Comparison of ENCODE assay signal across 1 cellular context in genomic region chr2:113183703-113184102, GRCh38.
TF ChIP-seq lines count a peak whose summit lies in the region.

No MANE protein-coding gene starts in this region.

TF ChIP-seq in GM12878, 131 proteins besides CTCF, POLR2A, EP300 and RAD21:
- TF ChIP-seq PAX5 (IDR thresholded peaks at IDR 0.05; ENCODE audit: borderline replicate concordance, low read depth, low read length): no peak
- no peak for TF ChIP-seq RAD51 (IDR thresholded peaks at IDR 0.05)
- no peak for TF ChIP-seq HDAC6 (IDR thresholded peaks at IDR 0.05; ENCODE audit: unreplicated experiment)
- no peak for TF ChIP-seq NBN (IDR thresholded peaks at IDR 0.05)
- TF ChIP-seq ETV6 (conservative IDR thresholded peaks at IDR 0.05 in 1 of 2, IDR thresholded peaks at IDR 0.05 in 1 of 2; ENCODE audit: borderline replicate concordance in 1 of 2, low read depth in 1 of 2): no peak
- no peak for TF ChIP-seq JUND (IDR thresholded peaks at IDR 0.05; ENCODE audit: low read depth, low read length)
- TF ChIP-seq ATF3 (IDR thresholded peaks at IDR 0.05; ENCODE audit: borderline replicate concordance, extremely low read depth, low read depth, low read length): no peak
